12 cellular contexts compared by ENCODE assay signal in the genomic region with DNA sequence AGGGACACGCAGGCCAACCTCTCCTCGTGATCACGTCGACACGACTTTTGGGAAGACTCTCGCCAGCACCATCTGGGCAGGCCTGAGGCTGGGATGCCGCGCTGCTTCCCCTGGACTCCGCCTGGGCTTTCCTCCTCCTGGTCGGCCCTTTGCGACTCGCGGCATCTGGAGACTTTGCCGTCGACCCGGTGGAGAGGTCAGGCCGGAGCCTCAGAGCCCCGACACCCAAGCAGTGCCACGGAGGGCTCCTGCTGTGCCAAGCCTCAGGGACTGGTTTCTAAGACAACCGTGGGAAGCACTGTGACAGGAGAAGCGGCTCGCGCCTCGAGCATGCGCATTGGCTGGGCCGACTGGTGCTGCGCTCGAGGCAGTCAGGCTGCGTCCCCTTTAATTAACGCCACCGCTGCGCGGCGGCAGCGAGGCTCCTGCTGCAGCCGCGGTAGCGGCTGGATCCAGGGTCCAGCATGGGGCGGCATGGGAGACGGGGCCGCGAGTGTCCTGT. TPM values are rescaled to one million over a fixed set of nuclear protein-coding genes. Genes with fewer than 3 reads are reported as not detected.
"Had no signal": no experiment of that assay in that cellular context is flagged by ENCODE, and none has a peak within 500 bp of the region (broad histone marks: within the 10 kb centered on the region; RNA-seq: fewer than 3 reads in every experiment).

No MANE protein-coding gene starts in this region.

RNA-seq across cellular contexts. Expression of gene KCNJ18, which starts 11.4 kb away (rescaled TPM):
- total RNA-seq: activated CD8-positive, alpha-beta T cell treated with anti-CD3 and anti-CD28 coated beads, Interleukin-2, amount 10 ng/mL, durations not matched to agents 7 days and 5 days; activated T-cell treated with anti-CD3 and anti-CD28 coated beads, Interleukin-2, amount 50 U/mL, for 4 hours; activated T-helper 2 cell treated with anti-CD3 and anti-CD28 coated beads, Interferon-gamma antibody, Interleukin-2, Interleukin-4, amounts not matched to agents 10 μg/mL and 5 μg/mL and 100 μg/mL, durations not matched to agents 14 hours and 24 hours and 36 hours; bronchial epithelial cell; endodermal cell; gastrocnemius medialis; lower lobe of right lung; mucosa of gallbladder; neural crest cell; occipital lobe; T-helper 1 cell treated with Interleukin-12 subunit alpha and Interleukin-12 subunit beta and Interleukin-4 antibody, amounts not matched to agents 30 ng/mL and 1 ng/mL, for 36 hours; ureter had no signal
